ENCODE assay signal across 1 cellular context in genomic region chr6:38639498-38640215, GRCh38.
A peak's percentile ranks its signal among the peaks of the same experiment; 100 is the strongest.
TF ChIP-seq lines count a peak whose summit lies in the region.

BTBD9 (minus strand) TSS chr6:38639929.

TF ChIP-seq in HEK293, 187 proteins besides CTCF, POLR2A, EP300 and RAD21 (continued from another document):
- TF ChIP-seq ZNF529 (tag by site-specific recombination; IDR thresholded peaks at IDR 0.05; ENCODE audit: insufficient replicate concordance) (no peak), EGR2 (tag by site-specific recombination; IDR thresholded peaks at IDR 0.05; ENCODE audit: low read depth) (peak; percentile 26; the same call in 1 of the 2 replicates), ZFP69B (tag by site-specific recombination; IDR thresholded peaks at IDR 0.05) (peak; percentile 58), ZNF24 (tag by site-specific recombination; IDR thresholded peaks at IDR 0.05) (no peak), ZNF202 (tag by site-specific recombination; IDR thresholded peaks at IDR 0.05; ENCODE audit: borderline replicate concordance) (no peak), PRDM4 (tag by site-specific recombination; IDR thresholded peaks at IDR 0.05) (no peak), AEBP2 (tag by site-specific recombination; IDR thresholded peaks at IDR 0.05; ENCODE audit: borderline replicate concordance) (no peak), HIC1 (tag by site-specific recombination; IDR thresholded peaks at IDR 0.05) (no peak), ZNF302 (tag by site-specific recombination; IDR thresholded peaks at IDR 0.05; ENCODE audit: low read depth) (no peak), ZNF221 (tag by site-specific recombination; IDR thresholded peaks at IDR 0.05; ENCODE audit: borderline replicate concordance) (no peak), ZIC2 (tag by site-specific recombination; IDR thresholded peaks at IDR 0.05) (no peak; the same call in 1 of the 2 replicates), OSR2 (tag by site-specific recombination; IDR thresholded peaks at IDR 0.05) (peak; percentile 29; the same call in 1 of the 2 replicates), ZBTB44 (tag by site-specific recombination; IDR thresholded peaks at IDR 0.05) (no peak), ZFP3 (tag by site-specific recombination; IDR thresholded peaks at IDR 0.05; ENCODE audit: low read depth) (no peak), ZBTB10 (tag by site-specific recombination; IDR thresholded peaks at IDR 0.05) (0 out of 2 replicates have a peak, but pooled peaks have one; percentile 37)
TF ChIP-seq in HEK293: peak in this region for 35.
